In the genomic region with DNA sequence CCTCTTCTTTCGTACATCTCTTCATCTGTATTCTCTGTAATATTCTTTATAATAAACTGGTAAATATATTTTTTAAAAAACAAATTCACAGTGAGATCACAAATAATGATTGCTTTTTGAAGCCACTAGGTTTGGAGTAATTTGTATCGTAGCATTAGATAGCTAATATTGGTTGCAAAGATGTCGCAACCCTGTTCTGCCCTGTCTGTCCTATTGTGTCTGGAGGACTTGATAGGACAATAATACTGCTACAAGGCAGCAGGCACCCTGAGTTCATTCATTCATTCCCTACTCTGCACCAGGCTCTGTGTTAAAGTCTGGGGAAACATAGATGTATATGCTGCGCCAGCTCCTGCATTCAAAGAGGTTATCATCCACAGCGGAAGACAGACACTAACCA, we compare ENCODE assay signal across 7 cellular contexts.
"Had no signal": no experiment of that assay in that cellular context is flagged by ENCODE, and none has a peak within 500 bp of the region (broad histone marks: within the 10 kb centered on the region; RNA-seq: fewer than 3 reads in every experiment).

No MANE protein-coding gene starts in this region.

- FAIRE-seq: HTR-8/SVneo, K562 had no signal

- DNase-seq: KBM-7, KG1 had no signal

- H3K27ac ChIP-seq: HL-60, KMS-11 had no signal

- H3K27ac Mint-ChIP-seq: IgD-negative memory B cell had no signal

- H3K4me3 Mint-ChIP-seq: IgD-negative memory B cell had no signal

- H3K9ac ChIP-seq: KMS-11 had no signal

- H3K4me2 ChIP-seq: KMS-11 had no signal

- H3K36me3 Mint-ChIP-seq: IgD-negative memory B cell had no signal

- ATAC-seq: K562 had no signal

- H3K4me3 ChIP-seq: K562 had no signal
